In the genomic region with DNA sequence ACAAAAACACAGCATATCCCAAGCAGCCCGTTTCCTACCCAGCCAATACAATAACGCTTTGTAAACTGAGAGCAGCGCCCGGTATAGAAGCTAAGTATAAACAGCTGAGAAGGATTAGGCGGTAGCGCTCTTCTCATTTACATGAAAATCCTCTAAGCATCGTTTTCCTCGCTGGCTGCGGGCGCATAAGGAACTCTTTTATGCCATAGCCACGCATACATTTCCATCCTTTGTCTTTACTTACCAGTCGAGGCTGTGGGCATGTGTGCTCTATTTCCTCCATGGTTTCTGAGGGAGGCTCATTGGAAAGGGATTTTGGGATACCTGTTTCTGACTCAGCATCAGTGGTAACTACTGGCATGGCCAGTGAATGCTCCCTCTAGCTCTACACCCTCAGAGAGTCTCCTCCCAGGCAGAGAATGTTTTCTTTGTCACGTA, we compare ENCODE assay signal across 8 cellular contexts. TPM values are rescaled to one million over a fixed set of nuclear protein-coding genes. Genes with fewer than 3 reads are reported as not detected.
DNase-seq lines count a peak whose midpoint lies in the region; ATAC-seq lines count a peak whose summit lies in the region.

No MANE protein-coding gene starts in this region.

- H3K4me1 ChIP-seq in mesendoderm (ENCODE audit: control insufficient read depth, low read depth, low read length), result no peaks in the 10 kb centered on the region

- no peak overlapping the region for H3K23ac ChIP-seq in mesendoderm (ENCODE audit: low read length)

- H3K79me2 ChIP-seq in mesendoderm (ENCODE audit: control insufficient read depth, insufficient read depth, low read length), result no peaks in the 10 kb centered on the region

- H4K8ac ChIP-seq in mesendoderm (ENCODE audit: low read depth, low read length), result no peak overlapping the region

- H3K4me2 ChIP-seq in mesendoderm (ENCODE audit: low read length), result peak overlapping the region; percentile 67

- peak overlapping the region; percentile 59 for H3K4me3 Mint-ChIP-seq in activated CD4-positive, alpha-beta T cell treated with anti-CD3 and anti-CD28 coated beads for 36 hours

- H2BK15ac ChIP-seq in mesendoderm (replicated peaks; ENCODE audit: low read depth), result no peak overlapping the region

- no peaks in the 10 kb centered on the region for H3K9me3 Mint-ChIP-seq in activated CD4-positive, alpha-beta T cell treated with anti-CD3 and anti-CD28 coated beads for 36 hours (ENCODE audit: low read depth)

- H3K79me1 ChIP-seq in mesendoderm (ENCODE audit: low read length), result no peaks in the 10 kb centered on the region

- H3K27me3 ChIP-seq in mesendoderm (ENCODE audit: insufficient read depth, low read length, poor library complexity), result no peaks in the 10 kb centered on the region

- no peak overlapping the region for H3K4ac ChIP-seq in mesendoderm (ENCODE audit: low read depth, low read length)

- H3K27me3 Mint-ChIP-seq in activated CD4-positive, alpha-beta T cell treated with anti-CD3 and anti-CD28 coated beads for 36 hours, result peaks cover 12% of the 10 kb centered on the region

- WGBS in mesendoderm (ENCODE audit: extremely low coverage, insufficient coverage, low lambda C conversion rate), result no CpG with 5 or more reads among the region's 13 CpGs

- no peaks in the 10 kb centered on the region for H3K36me3 Mint-ChIP-seq in activated CD4-positive, alpha-beta T cell treated with anti-CD3 and anti-CD28 coated beads for 36 hours (ENCODE audit: low read depth)

- H3K9ac ChIP-seq in mesendoderm (ENCODE audit: low read length), result peak overlapping the region; percentile 62

- no peaks in the 10 kb centered on the region for H3K36me3 ChIP-seq in mesendoderm (ENCODE audit: control insufficient read depth, insufficient read depth, low read length)

- no peak overlapping the region for H3K27ac Mint-ChIP-seq in activated CD4-positive, alpha-beta T cell treated with anti-CD3 and anti-CD28 coated beads for 36 hours

- peak overlapping the region; percentile 70 for H3K27ac ChIP-seq in mesendoderm (ENCODE audit: low read depth, low read length)

- peak overlapping the region; percentile 77 for H3K56ac ChIP-seq in mesendoderm (ENCODE audit: low read length)

- peak overlapping the region; percentile 32 for H3K4me3 ChIP-seq in mesendoderm (ENCODE audit: low read length)

- intact Hi-C loops in activated CD4-positive, alpha-beta T cell treated with anti-CD3 and anti-CD28 coated beads for 36 hours (cut with DNase I, micrococcal nuclease), result loop anchor here in 1 of 2 experiments (1.0 to 10.0 kb wide), 2 partner anchors 47 to 368 kb away; a partner anchor contains a TSS

- peaks cover 22% of the 10 kb centered on the region for H3K4me1 Mint-ChIP-seq in activated CD4-positive, alpha-beta T cell treated with anti-CD3 and anti-CD28 coated beads for 36 hours

- POLR2A ChIA-PET in activated CD4-positive, alpha-beta T cell treated with anti-CD3 and anti-CD28 coated beads for 36 hours (lab: Charles Lee), result no interaction called here

- no peak overlapping the region for H2AK5ac ChIP-seq in mesendoderm (ENCODE audit: low read length)

- CTCF ChIA-PET in activated CD4-positive, alpha-beta T cell treated with anti-CD3 and anti-CD28 coated beads for 36 hours (lab: Charles Lee), result interaction anchor here (0.6 to 1.5 kb wide), 2 partner anchors 30 to 120 kb away, joined by 3 to 4 read pairs; no protein-coding TSS in a partner anchor

- no peak for DNase-seq in activated CD4-positive, alpha-beta T cell treated with anti-CD3 and anti-CD28 coated beads for 36 hours
- DNase-seq in activated CD4-positive, alpha-beta T cell treated with anti-CD3 and anti-CD28 coated beads for 48 hours, result no peak
- DNase-seq in NCI-H2107 treated with DMSO at 0.1 percent for 48 hours (lab: John Stamatoyannopoulos, UW; ENCODE audit: unreplicated experiment) (peak; percentile 79), cerebellar cortex (ENCODE audit: low spot score) (peak; percentile 48), mesendoderm (no peak), UCSD-AML1 (lab: John Stamatoyannopoulos, UW; ENCODE audit: unreplicated experiment) (no peak), amniotic stem cell (lab: John Stamatoyannopoulos, UW) (no peak)

- H4K5ac ChIP-seq in mesendoderm (ENCODE audit: low read length), result no peak overlapping the region

- H3K18ac ChIP-seq in mesendoderm (ENCODE audit: low read length), result no peak overlapping the region

- peak; percentile 45 for ATAC-seq in activated CD4-positive, alpha-beta T cell treated with anti-CD3 and anti-CD28 coated beads for 36 hours
- no peak for ATAC-seq in HG02571 (IDR thresholded peaks at IDR 0.05; ENCODE audit: unreplicated experiment)

- no peak overlapping the region for H2BK5ac ChIP-seq in mesendoderm (ENCODE audit: low read length)

- H2BK120ac ChIP-seq in mesendoderm (ENCODE audit: low read depth, low read length), result no peak overlapping the region

RNA-seq across cellular contexts. Expression of a gene that starts 0.4 kb away (rescaled TPM):
- under 1 TPM; 0.43 to 0.44 TPM for total RNA-seq in activated CD4-positive, alpha-beta T cell treated with anti-CD3 and anti-CD28 coated beads for 36 hours
- 21.3 TPM for polyA plus RNA-seq in mesendoderm (2013, experiment 1 of 2)
- polyA plus RNA-seq in mesendoderm (2013, experiment 2 of 2), result 22.1 TPM

RNA-seq across cellular contexts. Expression of a gene that starts 47.0 kb away (rescaled TPM):
- total RNA-seq in activated CD4-positive, alpha-beta T cell treated with anti-CD3 and anti-CD28 coated beads for 36 hours, result 10 to 100 TPM; 48.4 to 52.1 TPM
- 15.3 TPM for polyA plus RNA-seq in mesendoderm (2013, experiment 1 of 2)
- 15.7 TPM for polyA plus RNA-seq in mesendoderm (2013, experiment 2 of 2)

Comparison
In these comparisons a context has a peak if more than half of its experiments do, and no peak if none do; other contexts are left out.
1. DNase-seq: peak in NCI-H2107 treated with DMSO at 0.1 percent for 48 hours (single experiment) and cerebellar cortex (single experiment); none in activated CD4-positive, alpha-beta T cell treated with anti-CD3 and anti-CD28 coated beads for 36 hours (single experiment), activated CD4-positive, alpha-beta T cell treated with anti-CD3 and anti-CD28 coated beads for 48 hours (single experiment), mesendoderm (single experiment), UCSD-AML1 (single experiment) and amniotic stem cell (single experiment).